ENCODE assay signal across 8 cellular contexts in the genomic region with DNA sequence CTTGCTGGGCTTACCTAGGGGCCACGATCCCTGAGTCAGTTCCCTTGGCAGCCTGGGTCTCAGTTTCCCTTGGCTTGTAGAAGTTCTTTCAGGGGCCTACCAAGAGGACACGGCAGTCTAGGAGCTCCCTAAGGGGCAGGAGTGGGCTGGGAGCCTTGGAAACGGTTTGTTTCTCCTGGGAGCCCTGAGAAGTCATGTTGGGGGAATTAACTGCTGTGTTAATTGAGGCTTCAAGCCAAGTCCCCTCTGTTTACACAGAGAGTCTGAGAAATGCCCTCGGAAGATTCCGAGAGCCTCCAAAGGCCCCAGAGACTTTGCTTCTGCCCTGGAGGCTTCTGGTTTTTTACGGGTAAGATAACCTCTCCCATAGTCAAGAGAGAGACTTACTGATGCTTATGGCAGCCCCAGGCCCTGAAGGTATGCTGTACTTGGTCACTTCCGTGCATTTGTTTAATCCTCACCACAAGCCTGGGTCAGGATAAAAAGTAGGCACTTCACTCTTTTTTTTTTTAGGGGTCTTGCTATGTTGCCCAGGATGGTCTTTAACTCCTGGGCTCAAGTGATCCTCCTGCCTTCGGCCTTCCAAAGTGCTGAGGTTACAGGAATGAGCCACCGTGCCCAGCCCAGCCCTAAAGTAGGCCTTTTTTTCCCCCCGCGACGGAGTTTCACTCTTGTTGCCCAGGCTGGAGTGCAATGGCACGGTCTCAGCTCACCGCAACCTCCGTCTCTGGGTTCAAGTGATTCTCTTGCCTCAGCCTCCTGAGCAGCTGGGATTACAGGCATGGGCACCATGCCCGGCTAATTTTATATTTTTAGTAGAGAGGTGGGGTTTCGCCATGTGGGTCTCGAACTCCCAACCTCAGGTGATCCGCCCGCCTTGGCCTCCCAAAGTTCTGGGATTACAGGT. TPM values are rescaled to one million over a fixed set of nuclear protein-coding genes. Genes with fewer than 3 reads are reported as not detected.
A peak's percentile ranks its signal among the peaks of the same experiment; 100 is the strongest.
DNase-seq lines count a peak whose midpoint lies in the region; ATAC-seq and TF ChIP-seq lines count a peak whose summit lies in the region.

No MANE protein-coding gene starts in this region.

- H3K4me3 Mint-ChIP-seq in CD4-positive, alpha-beta T cell = peak overlapping the region; percentile 86

- peak overlapping the region; percentile 99 for H3K27ac Mint-ChIP-seq in CD4-positive, alpha-beta T cell

- H3K4me3 ChIP-seq in ectodermal cell (ENCODE audit: insufficient read depth, low read depth, low read length) (no peak overlapping the region), neuron (ENCODE audit: low read length) (no peak overlapping the region)

- peaks cover 24% of the 10 kb centered on the region for H3K4me1 ChIP-seq in ectodermal cell (ENCODE audit: control insufficient read depth, insufficient read depth, low read length)
- peaks cover 28% of the 10 kb centered on the region for H3K4me1 ChIP-seq in neuron (ENCODE audit: insufficient read depth, low read length)

- TF ChIP-seq CTCF in CD4-positive, alpha-beta T cell (IDR thresholded peaks at IDR 0.05) = no peak

- H3K9me3 ChIP-seq in CD4-positive, alpha-beta T cell (ENCODE audit: control insufficient read depth, low read length) = no peaks in the 10 kb centered on the region
- no peaks in the 10 kb centered on the region for H3K9me3 ChIP-seq in ectodermal cell (ENCODE audit: control insufficient read depth, low read length)
- no peaks in the 10 kb centered on the region for H3K9me3 ChIP-seq in neuron (ENCODE audit: low read length)

- no peaks in the 10 kb centered on the region for H3K27me3 Mint-ChIP-seq in CD4-positive, alpha-beta T cell

- 67 to 68% methylated on average over 20 of the region's 20 CpGs for WGBS in ectodermal cell, 2 experiments

- peak overlapping the region; percentile 89 for H3K27ac ChIP-seq in CD4-positive, alpha-beta T cell (ENCODE audit: low read depth, low read length)
- peak overlapping the region; percentile 95 for H3K27ac ChIP-seq in ectodermal cell (ENCODE audit: insufficient read depth, low read depth, low read length, poor library complexity, severe bottlenecking)

- H3K27me3 ChIP-seq in CD4-positive, alpha-beta T cell (ENCODE audit: control insufficient read depth, insufficient read depth, low read length) = no peaks in the 10 kb centered on the region
- H3K27me3 ChIP-seq in ectodermal cell (ENCODE audit: control insufficient read depth, insufficient read depth, low read length, poor library complexity, severe bottlenecking) = no peaks in the 10 kb centered on the region
- no peaks in the 10 kb centered on the region for H3K27me3 ChIP-seq in neuron (ENCODE audit: insufficient read depth, low read length)

- H2AFZ ChIP-seq in neuron (ENCODE audit: low read depth, low read length) = peak overlapping the region; percentile 22

- H3K9me3 Mint-ChIP-seq in CD4-positive, alpha-beta T cell = no peaks in the 10 kb centered on the region

- no peak for DNase-seq in CD4-positive, alpha-beta T cell
- DNase-seq in NCI-H82 (lab: John Stamatoyannopoulos, UW) = peak; percentile 76
- DNase-seq in cortex of kidney (lab: John Stamatoyannopoulos, UW) = no peak

- H3K36me3 Mint-ChIP-seq in CD4-positive, alpha-beta T cell (ENCODE audit: low read depth) = peaks cover 4% of the 10 kb centered on the region

- H3K36me3 ChIP-seq in ectodermal cell (ENCODE audit: control insufficient read depth, insufficient read depth, low read length) = no peaks in the 10 kb centered on the region
- no peaks in the 10 kb centered on the region for H3K36me3 ChIP-seq in neuron (ENCODE audit: insufficient read depth, low read length)

- H3K4me1 Mint-ChIP-seq in CD4-positive, alpha-beta T cell (ENCODE audit: low read depth) = peaks cover 78% of the 10 kb centered on the region

- intact Hi-C loops in CD4-positive, alpha-beta T cell (cut with DNase I, micrococcal nuclease) = no loop called here

- POLR2A ChIA-PET in CD4-positive, alpha-beta T cell (lab: Charles Lee) = interaction anchor here (0.6 to 12.1 kb wide), 3 partner anchors 8 to 48 kb away, joined by 4 to 487 read pairs (median 6); no protein-coding TSS in a partner anchor

- CTCF ChIA-PET in CD4-positive, alpha-beta T cell (lab: Charles Lee) = interaction anchor here (0.9 to 3.2 kb wide), 4 partner anchors 10 to 30 kb away, joined by 4 to 30 read pairs (median 10); no protein-coding TSS in a partner anchor

- no peak for ATAC-seq in CD4-positive, alpha-beta T cell (ENCODE audit: poor library complexity)
- ATAC-seq in GM18873 (IDR thresholded peaks at IDR 0.05; ENCODE audit: low FRiP score, unreplicated experiment) (no peak), GM21825 (IDR thresholded peaks at IDR 0.05; ENCODE audit: unreplicated experiment) (no peak), GM21447 (IDR thresholded peaks at IDR 0.05; ENCODE audit: unreplicated experiment) (no peak)

RNA-seq across cellular contexts. Expression of a gene that starts 15.1 kb away (rescaled TPM):
- 100 to 1,000 TPM; 254 to 255 TPM for total RNA-seq in CD4-positive, alpha-beta T cell
- polyA plus RNA-seq in ectodermal cell (2013, experiment 1 of 4) = 77.9 TPM
- 70.4 TPM for polyA plus RNA-seq in ectodermal cell (2013, experiment 2 of 4)
- polyA plus RNA-seq in ectodermal cell (2013, experiment 3 of 4) = 54.1 TPM
- 54.6 TPM for polyA plus RNA-seq in ectodermal cell (2013, experiment 4 of 4)

RNA-seq across cellular contexts. Expression of a gene that starts 15.2 kb away (rescaled TPM):
- total RNA-seq in CD4-positive, alpha-beta T cell = 10 to 100 TPM; 40.9 to 43.9 TPM
- polyA plus RNA-seq in ectodermal cell (2013, experiment 1 of 4) = 37.9 TPM
- polyA plus RNA-seq in ectodermal cell (2013, experiment 2 of 4) = 32.1 TPM
- 39.2 TPM for polyA plus RNA-seq in ectodermal cell (2013, experiment 3 of 4)
- 38.1 TPM for polyA plus RNA-seq in ectodermal cell (2013, experiment 4 of 4)

RNA-seq across cellular contexts. Expression of a gene that starts 47.3 kb away (rescaled TPM):
- 10 to 100 TPM; 13.0 to 13.5 TPM for total RNA-seq in CD4-positive, alpha-beta T cell
- 124 TPM for polyA plus RNA-seq in ectodermal cell (2013, experiment 1 of 4)
- 149 TPM for polyA plus RNA-seq in ectodermal cell (2013, experiment 2 of 4)
- polyA plus RNA-seq in ectodermal cell (2013, experiment 3 of 4) = 79.0 TPM
- polyA plus RNA-seq in ectodermal cell (2013, experiment 4 of 4) = 86.2 TPM

RNA-seq across cellular contexts. Expression of a gene that starts 48.8 kb away (rescaled TPM):
- total RNA-seq in CD4-positive, alpha-beta T cell = 10 to 100 TPM; 60.5 to 63.4 TPM
- 46.9 TPM for polyA plus RNA-seq in ectodermal cell (2013, experiment 1 of 4)
- polyA plus RNA-seq in ectodermal cell (2013, experiment 2 of 4) = 41.7 TPM
- 34.4 TPM for polyA plus RNA-seq in ectodermal cell (2013, experiment 3 of 4)
- polyA plus RNA-seq in ectodermal cell (2013, experiment 4 of 4) = 38.1 TPM
